In the genomic region with DNA sequence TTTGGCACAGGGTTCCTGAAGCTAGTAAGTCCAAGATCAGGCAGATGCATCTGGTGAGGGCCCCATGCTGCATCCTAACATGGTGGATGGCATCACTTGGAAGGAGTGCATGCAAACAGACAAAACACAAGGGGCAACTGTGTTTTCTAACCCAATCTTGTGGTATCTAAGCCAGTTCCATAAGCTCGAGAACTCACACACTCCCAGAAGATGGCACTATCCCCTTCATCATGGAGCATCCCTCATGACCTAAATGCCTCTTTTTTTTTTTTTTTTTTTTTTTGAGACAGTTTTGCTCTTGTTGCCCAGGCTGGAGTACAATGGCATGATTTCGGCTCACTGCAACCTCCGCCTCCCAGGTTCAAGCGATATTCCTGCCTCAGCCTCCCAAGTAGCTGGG, we compare ENCODE assay signal across 8 cellular contexts.
DNase-seq lines count a peak whose midpoint lies in the region; ATAC-seq, FAIRE-seq and TF ChIP-seq lines count a peak whose summit lies in the region.
"Not testable (repeated sequence)": the region's sequence is repeated elsewhere in the genome, so short reads cannot be mapped to it uniquely, and the experiment has no call there.

No MANE protein-coding gene starts in this region.

- H3K9me2 ChIP-seq in PC-3 (replicated peaks; ENCODE audit: low read length) = not testable (repeated sequence)

- peak; percentile 2 to 57 for DNase-seq in A549 (ENCODE audit: low read depth in 1 of 2, low spot score in 1 of 2)
- peak; percentile 25 for DNase-seq in ELF-1 (ENCODE audit: low read depth, low spot score)
- peak; percentile 49 for DNase-seq in LHCN-M2 (ENCODE audit: low read depth)
- peak; percentile 29 for DNase-seq in PC-3
- not testable (repeated sequence) for DNase-seq in H1 (ENCODE audit: low read depth in 1 of 2, low spot score in 2 of 2)
- DNase-seq in iPS DF 19.7 (ENCODE audit: low read depth, low spot score) = peak; percentile 47
- DNase-seq in neuronal stem cell (ENCODE audit: low spot score) = peak; percentile 1

- H2BK12ac ChIP-seq in H1 (ENCODE audit: low read depth, low read length); neuronal stem cell (ENCODE audit: low read length): not testable (repeated sequence)

- not testable (repeated sequence) for H3K4me3 ChIP-seq in A549; PC-3 (ENCODE audit: low read length); H1 (ENCODE audit: extremely low read depth in 1 of 4, insufficient read depth in 2 of 4, low read depth in 3 of 4, low read length in 4 of 4); neuronal stem cell (ENCODE audit: low read length in 2 of 2)

- H3K27ac ChIP-seq in A549; PC-3 (ENCODE audit: low read length); VCaP; H1 (ENCODE audit: low read depth, low read length); neuronal stem cell (replicated peaks; ENCODE audit: low read length): not testable (repeated sequence)

- not testable (repeated sequence) for H3K9ac ChIP-seq in PC-3 (ENCODE audit: low read length); H1 (replicated peaks in 1 of 4; ENCODE audit: extremely low read depth in 1 of 4, low read depth in 3 of 4, low read length in 3 of 4); neuronal stem cell (ENCODE audit: low read depth, low read length, poor library complexity)

- not testable (repeated sequence) for BruUV-seq in PC-3 (replicated peaks; lab: Mats Ljungman, UMichigan)

- H3K9me3 ChIP-seq in A549; PC-3 (ENCODE audit: low read length); H1 (ENCODE audit: insufficient read depth in 2 of 2, low read depth in 1 of 2, low read length in 1 of 2); neuronal stem cell (replicated peaks in 1 of 2; ENCODE audit: control insufficient read depth in 2 of 2, insufficient read depth in 1 of 2, low read depth in 1 of 2, low read length in 2 of 2): not testable (repeated sequence)

- H3K18ac ChIP-seq in H1 (ENCODE audit: extremely low read depth, low read length); neuronal stem cell (ENCODE audit: low read length): not testable (repeated sequence)

- not testable (repeated sequence) for H3K27me3 ChIP-seq in PC-3 (ENCODE audit: low read length); H1 (replicated peaks in 1 of 4; ENCODE audit: control insufficient read depth in 3 of 4, extremely low read depth in 1 of 4, insufficient read depth in 3 of 4, low read length in 3 of 4); neuronal stem cell (ENCODE audit: control insufficient read depth in 3 of 3, insufficient read depth in 3 of 3, low read depth in 1 of 3, low read length in 3 of 3)

- H3K14ac ChIP-seq in H1 (ENCODE audit: insufficient read length); neuronal stem cell (ENCODE audit: low read length): not testable (repeated sequence)

- intact Hi-C loops in PC-3 (cut with micrococcal nuclease) = loop anchor here (5.0 kb wide), 1 partner anchor 263 kb away; no protein-coding TSS in a partner anchor

- TF ChIP-seq CTCF in A549 (IDR thresholded peaks at IDR 0.05); PC-3 (conservative IDR thresholded peaks at IDR 0.05; ENCODE audit: low read depth, low read length): not testable (repeated sequence)
- TF ChIP-seq CTCF in VCaP (conservative IDR thresholded peaks at IDR 0.05) (peak; percentile 62), H1 (IDR thresholded peaks at IDR 0.05; ENCODE audit: control extremely low read depth in 1 of 3, insufficient read depth in 1 of 3, low read depth in 1 of 3, low read length in 3 of 3) (peak in 2 of 3 experiments; percentile 21 to 32; a peak in 2 of 4 replicates)

- ATAC-seq in A549 = peak in 1 of 2 experiments; percentile 49; a peak in 2 of 6 replicates
- ATAC-seq in PC-3 = not testable (repeated sequence)

- not testable (repeated sequence) for H4K5ac ChIP-seq in H1 (ENCODE audit: insufficient read length, low read depth, low read length)

- not testable (repeated sequence) for TF ChIP-seq POLR2A in A549 (IDR thresholded peaks at IDR 0.05; ENCODE audit: low read length); H1 (IDR thresholded peaks at IDR 0.05; ENCODE audit: control extremely low read depth in 1 of 2, low read depth in 2 of 2, low read length in 2 of 2)

- H3K79me1 ChIP-seq in H1 (ENCODE audit: low read depth, low read length); neuronal stem cell (ENCODE audit: low read depth, low read length): not testable (repeated sequence)

- not testable (repeated sequence) for H2BK5ac ChIP-seq in H1 (ENCODE audit: low read depth, low read length); neuronal stem cell (ENCODE audit: low read length)

- H2BK120ac ChIP-seq in H1 (replicated peaks; ENCODE audit: low read depth, low read length); neuronal stem cell (ENCODE audit: low read depth, low read length): not testable (repeated sequence)

- POLR2A ChIA-PET in A549 (lab: Yijun Ruan, JAX); PC-3 (lab: Charles Lee; ENCODE audit: unreplicated experiment); H1 (lab: Charles Lee; ENCODE audit: partially characterized antibody): not testable (repeated sequence)

- not testable (repeated sequence) for H3K36me3 ChIP-seq in PC-3 (ENCODE audit: low read depth, low read length); H1 (ENCODE audit: control insufficient read depth in 2 of 4, insufficient read depth in 4 of 4, low read length in 3 of 4); neuronal stem cell (replicated peaks in 1 of 2; ENCODE audit: control insufficient read depth in 2 of 2, insufficient read depth in 2 of 2, low read length in 2 of 2)

- H2AFZ ChIP-seq in PC-3 (ENCODE audit: low read length); H1 (ENCODE audit: low read length); neuronal stem cell (ENCODE audit: low read length): not testable (repeated sequence)

- H3K79me2 ChIP-seq in PC-3 (ENCODE audit: low read length); H1 (ENCODE audit: control insufficient read depth in 1 of 2, insufficient read depth in 2 of 2, low read length in 2 of 2): not testable (repeated sequence)

- not testable (repeated sequence) for H4K8ac ChIP-seq in H1 (ENCODE audit: extremely low read depth, insufficient read depth, low read length); neuronal stem cell (ENCODE audit: low read depth, low read length)

- not testable (repeated sequence) for H2BK20ac ChIP-seq in H1 (ENCODE audit: low read length)

- H3K4me1 ChIP-seq in A549; PC-3 (ENCODE audit: insufficient read depth, low read length); H1 (replicated peaks in 1 of 4; ENCODE audit: control insufficient read depth in 3 of 4, insufficient read depth in 4 of 4, low read length in 3 of 4); neuronal stem cell (ENCODE audit: control insufficient read depth in 2 of 2, insufficient read depth in 1 of 2, low read depth in 1 of 2, low read length in 2 of 2): not testable (repeated sequence)

- 56% methylated on average over 1 of the region's 4 CpGs for WGBS in A549 (ENCODE audit: missing lambda C conversion rate)
- 91% methylated on average over 4 of the region's 4 CpGs; no CpG with 5 or more reads in 1 of the 2 experiments for WGBS in H1 (ENCODE audit: extremely low coverage in 1 of 2, insufficient coverage in 1 of 2, insufficient read length in 1 of 2, insufficient replicate concordance in 2 of 2, low coverage in 1 of 2, low lambda C conversion rate in 2 of 2, missing lambda C conversion rate in 1 of 2), 2 experiments
- WGBS in neuronal stem cell (ENCODE audit: extremely low coverage in 2 of 2, insufficient read length in 2 of 2, insufficient replicate concordance in 1 of 2), 2 donors = no CpG with 5 or more reads among the region's 4 CpGs

- not testable (repeated sequence) for H3K4me2 ChIP-seq in A549; PC-3 (ENCODE audit: low read length); H1 (ENCODE audit: insufficient read depth in 1 of 2, low read depth in 2 of 2, low read length in 2 of 2); neuronal stem cell (ENCODE audit: insufficient read depth, low read length, poor library complexity, severe bottlenecking)

- not testable (repeated sequence) for H2AK5ac ChIP-seq in H1 (ENCODE audit: low read depth, low read length); neuronal stem cell (ENCODE audit: low read depth, low read length)

- not testable (repeated sequence) for H2BK15ac ChIP-seq in H1 (ENCODE audit: low read length); neuronal stem cell (ENCODE audit: low read length)

- not testable (repeated sequence) for H4K91ac ChIP-seq in H1 (replicated peaks; ENCODE audit: insufficient read length, low read length); neuronal stem cell (ENCODE audit: low read depth, low read length, poor library complexity)

- not testable (repeated sequence) for H3K56ac ChIP-seq in H1 (replicated peaks; ENCODE audit: insufficient read length, low read depth, low read length)

- H3F3A ChIP-seq in PC-3 (ENCODE audit: low read length, unreplicated experiment) = not testable (repeated sequence)

- not testable (repeated sequence) for H3K4ac ChIP-seq in H1 (replicated peaks; ENCODE audit: insufficient read length, low read depth, low read length); neuronal stem cell (ENCODE audit: low read length)

- CTCF ChIA-PET in A549 (lab: Yijun Ruan, JAX) (interaction anchor here (0.5 to 1.1 kb wide), 3 partner anchors 255 to 262 kb away, joined by 3 read pairs; no protein-coding TSS in a partner anchor), PC-3 (lab: Charles Lee) (interaction anchor here (0.5 to 0.6 kb wide), 2 partner anchors 89 to 1408 kb away, joined by 4 to 7 read pairs; no protein-coding TSS in a partner anchor), H1 (lab: Charles Lee; ENCODE audit: partially characterized antibody) (interaction anchor here (0.6 to 2.2 kb wide), 5 partner anchors 45 to 342 kb away, joined by 3 to 10 read pairs (median 3); no protein-coding TSS in a partner anchor)

- FAIRE-seq in A549 (lab: Jason Lieb, UNC); H1 (lab: Jason Lieb, UNC): not testable (repeated sequence)

- not testable (repeated sequence) for H3K23ac ChIP-seq in H1 (ENCODE audit: insufficient read length); neuronal stem cell (ENCODE audit: low read depth, low read length, poor library complexity)

- TF ChIP-seq RAD21 in A549 (conservative IDR thresholded peaks at IDR 0.05 in 1 of 2, IDR thresholded peaks at IDR 0.05 in 1 of 2) (peak in 1 of 2 experiments; percentile 49; a peak in 2 of 5 replicates), H1 (IDR thresholded peaks at IDR 0.05 in 1 of 2, conservative IDR thresholded peaks at IDR 0.05 in 1 of 2; ENCODE audit: low read depth in 2 of 2, low read length in 2 of 2) (peak; percentile 56 to 65)

- not testable (repeated sequence) for H4K20me1 ChIP-seq in PC-3 (ENCODE audit: low read length); H1 (replicated peaks in 1 of 2; ENCODE audit: control insufficient read depth in 1 of 2, insufficient read depth in 2 of 2, low read length in 2 of 2)

- not testable (repeated sequence) for H3K23me2 ChIP-seq in H1 (ENCODE audit: low read depth, low read length)

- not testable (repeated sequence) for TF ChIP-seq EP300 in A549 (IDR thresholded peaks at IDR 0.05); H1 (IDR thresholded peaks at IDR 0.05; ENCODE audit: borderline replicate concordance in 1 of 2, low read depth in 2 of 2, low read length in 2 of 2)
